10 cellular contexts compared by ENCODE assay signal in the genomic region with DNA sequence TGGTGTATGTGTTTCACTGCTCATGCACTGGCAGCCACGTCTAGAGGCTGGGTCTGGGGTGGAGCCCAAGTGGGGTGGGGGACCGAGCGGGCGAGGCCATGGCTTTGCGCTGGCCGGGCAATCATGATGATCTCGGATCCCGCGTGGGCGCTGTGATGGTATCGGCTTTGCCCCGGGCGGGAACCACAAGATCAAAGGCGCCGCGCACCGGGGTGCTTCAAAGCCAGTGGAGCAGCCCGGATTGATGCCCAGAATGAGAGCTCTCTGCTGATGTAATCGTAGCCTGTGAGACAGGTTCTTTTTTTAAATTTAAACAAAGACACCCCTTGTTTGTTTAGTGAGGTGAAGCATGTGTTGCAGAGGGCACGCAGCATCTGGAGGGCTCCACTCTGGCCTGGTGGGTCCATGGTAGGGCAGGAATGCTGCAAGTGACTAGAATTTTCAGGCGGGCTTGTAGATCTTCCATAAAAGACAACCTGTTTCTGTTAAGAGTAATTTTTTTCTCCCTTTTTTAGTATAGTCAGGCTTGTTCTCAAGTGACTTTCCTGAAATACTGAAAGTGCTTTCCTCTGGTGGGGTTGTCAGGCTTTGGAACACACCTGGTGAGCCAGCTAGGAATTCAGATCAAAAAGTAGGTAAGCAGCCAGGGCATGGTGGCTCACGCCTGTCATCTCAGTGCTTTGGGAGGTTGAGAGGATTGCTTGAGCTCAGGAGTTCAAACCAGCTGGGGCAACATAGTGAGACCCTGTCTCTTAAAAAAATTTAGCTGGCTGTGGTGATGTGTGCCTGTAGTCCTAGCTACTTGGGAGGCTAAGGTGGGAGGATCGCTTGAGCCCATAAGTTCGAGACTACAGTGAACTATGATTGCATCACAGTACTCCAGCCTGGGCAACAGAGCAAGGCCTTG. TPM values are rescaled to one million over a fixed set of nuclear protein-coding genes. Genes with fewer than 3 reads are reported as not detected.
DNase-seq lines count a peak whose midpoint lies in the region; ATAC-seq and TF ChIP-seq lines count a peak whose summit lies in the region.
"Had no signal": no experiment of that assay in that cellular context is flagged by ENCODE, and none has a peak within 500 bp of the region (broad histone marks: within the 10 kb centered on the region; RNA-seq: fewer than 3 reads in every experiment).

No MANE protein-coding gene starts in this region.

- H3K4me3 ChIP-seq in body of pancreas = no peak overlapping the region

- peak overlapping the region in 3 of 4 donors; percentile 58 to 72 (median 69) for H3K27ac ChIP-seq in body of pancreas

- intact Hi-C loops in body of pancreas (cut with DNase I) = no loop called here

- no peaks in the 10 kb centered on the region for H3K36me3 ChIP-seq in body of pancreas (replicated peaks in 1 of 2; ENCODE audit: insufficient read depth in 1 of 2, low read depth in 2 of 2)

- 37 to 61% methylated on average over 6 to 24 of the region's 24 CpGs for WGBS in body of pancreas, 2 donors

- no peak for TF ChIP-seq POLR2A in body of pancreas (IDR thresholded peaks at IDR 0.05)

- DNase-seq in Ammon's horn (ENCODE audit: low spot score) = peak; percentile 62
- DNase-seq in NCI-H1092 (lab: John Stamatoyannopoulos, UW) = peak; percentile 76
- DNase-seq in body of pancreas = peak; percentile 76 to 85 (median 84)
- DNase-seq in midbrain (lab: John Stamatoyannopoulos, UW) = peak; percentile 34
- no peak for DNase-seq in AG20443 (ENCODE audit: low spot score)
- DNase-seq: Karpas-422; stimulated activated CD4-positive, alpha-beta T cell treated with anti-CD3 and anti-CD28 coated beads, Interleukin-15, amount 100 ng/mL, for 24 hours had no signal

- H3K9me3 ChIP-seq in body of pancreas = no peaks in the 10 kb centered on the region

- peak; percentile 86 for ATAC-seq in body of pancreas
- no peak for ATAC-seq in GM21786 (IDR thresholded peaks at IDR 0.05; ENCODE audit: unreplicated experiment)
- no peak for ATAC-seq in GM18909 (IDR thresholded peaks at IDR 0.05; ENCODE audit: poor library complexity, unreplicated experiment)
- ATAC-seq in HG03025 (IDR thresholded peaks at IDR 0.05; ENCODE audit: low FRiP score, unreplicated experiment) = no peak

- H3K4me1 ChIP-seq in body of pancreas = peaks cover 81% of the 10 kb centered on the region

- TF ChIP-seq CTCF in body of pancreas (IDR thresholded peaks at IDR 0.05) = no peak

- no peaks in the 10 kb centered on the region for H3K27me3 ChIP-seq in body of pancreas

RNA-seq across cellular contexts. Expression of gene ZNRF3, which starts 40.7 kb away (rescaled TPM):
- total RNA-seq in body of pancreas = 1 to 10 TPM; 7.8 to 8.6 TPM
